ENCODE assay signal across 15 cellular contexts in genomic region chr7:29265208-29265923, GRCh38.
DNase-seq lines count a peak whose midpoint lies in the region; ATAC-seq, FAIRE-seq and TF ChIP-seq lines count a peak whose summit lies in the region.
"Had no signal": no experiment of that assay in that cellular context is flagged by ENCODE, and none has a peak within 500 bp of the region (broad histone marks: within the 10 kb centered on the region; RNA-seq: fewer than 3 reads in every experiment).

No MANE protein-coding gene starts in this region.

- in situ Hi-C loops in mammary epithelial cell (cut with MboI; ENCODE audit: low sequenced_read_pairs in 2 of 2), result no loop called here

- H3K9me3 ChIP-seq in mammary epithelial cell (replicated peaks; ENCODE audit: insufficient read depth, low read length), result no peaks in the 10 kb centered on the region
- no peaks in the 10 kb centered on the region for H3K9me3 ChIP-seq in lower lobe of right lung
- H3K9me3 ChIP-seq: tibial artery had no signal

- WGBS in mammary epithelial cell (ENCODE audit: low coverage, missing lambda C conversion rate), result 84% methylated on average over 6 of the region's 6 CpGs

- no peak overlapping the region for H3K4me2 ChIP-seq in mammary epithelial cell (ENCODE audit: insufficient read depth, low read depth, low read length)

- H2AFZ ChIP-seq in mammary epithelial cell (ENCODE audit: low read depth, low read length), result no peak overlapping the region

- H3K4me1 ChIP-seq in mammary epithelial cell (ENCODE audit: insufficient read depth, low read length), result peaks cover 2% of the 10 kb centered on the region
- peaks cover 5% of the 10 kb centered on the region for H3K4me1 ChIP-seq in lower lobe of right lung
- H3K4me1 ChIP-seq: tibial artery had no signal

- no peaks in the 10 kb centered on the region for H4K20me1 ChIP-seq in mammary epithelial cell (ENCODE audit: insufficient read depth, low read length)

- BruUV-seq in mammary epithelial cell (replicated peaks; lab: Mats Ljungman, UMichigan), result no TSS peak

- no peak for TF ChIP-seq POLR2A in GM12892 (IDR thresholded peaks at IDR 0.05; ENCODE audit: low read depth, low read length)

- CTCF ChIA-PET in mammary epithelial cell (lab: Charles Lee; ENCODE audit: low non-redundant PET), result interaction anchor here (0.6 kb wide), 1 partner anchor 308 kb away, joined by 3 read pairs; no protein-coding TSS in a partner anchor

- no peak for FAIRE-seq in GM12892 (lab: Jason Lieb, UNC)
- FAIRE-seq: TTC549 had no signal

- H3K27ac ChIP-seq in mammary epithelial cell (ENCODE audit: insufficient read depth, low read depth, low read length), result no peak overlapping the region
- no peak overlapping the region for H3K27ac ChIP-seq in lower lobe of right lung
- H3K27ac ChIP-seq: tibial artery had no signal

- no peaks in the 10 kb centered on the region for H3K79me2 ChIP-seq in mammary epithelial cell (ENCODE audit: insufficient read depth, low read length)

- H3K9ac ChIP-seq in mammary epithelial cell (ENCODE audit: insufficient read depth, low read length), result no peak overlapping the region

- intact Hi-C loops in mammary epithelial cell (cut with micrococcal nuclease) (no loop called here), lower lobe of right lung (cut with DNase I) (no loop called here)

- ATAC-seq in lower lobe of right lung (peak; percentile 29 to 72), HG03025 (IDR thresholded peaks at IDR 0.05; ENCODE audit: low FRiP score, unreplicated experiment) (no peak), HG02763 (IDR thresholded peaks at IDR 0.05; ENCODE audit: unreplicated experiment) (no peak)

- dilution Hi-C loops in mammary epithelial cell (cut with HindIII; ENCODE audit: low sequenced_read_pairs), result no loop called here

- H3K27me3 ChIP-seq in mammary epithelial cell (ENCODE audit: insufficient read depth, low read length) (peaks cover 2% of the 10 kb centered on the region), lower lobe of right lung (ENCODE audit: low read depth) (no peaks in the 10 kb centered on the region)
- H3K27me3 ChIP-seq: tibial artery had no signal

- H3K36me3 ChIP-seq in mammary epithelial cell (ENCODE audit: insufficient read depth, low read length), result no peaks in the 10 kb centered on the region
- H3K36me3 ChIP-seq in lower lobe of right lung, result no peaks in the 10 kb centered on the region
- H3K36me3 ChIP-seq: tibial artery had no signal

- TF ChIP-seq CTCF in mammary epithelial cell (conservative IDR thresholded peaks at IDR 0.05 in 1 of 2, IDR thresholded peaks at IDR 0.05 in 1 of 2; ENCODE audit: extremely low read depth in 1 of 2, insufficient read depth in 1 of 2, low read depth in 1 of 2, low read length in 2 of 2) (no peak), lower lobe of right lung (IDR thresholded peaks at IDR 0.05) (no peak)

- peak; percentile 84 for DNase-seq in Daoy (ENCODE audit: low read depth)
- peak; percentile 34 for DNase-seq in HT1080 (ENCODE audit: low read depth)
- DNase-seq in mammary epithelial cell, result peak; percentile 28
- DNase-seq in lower lobe of right lung, result no peak
- no peak for DNase-seq in retina
- no peak for DNase-seq in GM12892 (ENCODE audit: insufficient read length)
- DNase-seq: activated naive CD4-positive, alpha-beta T cell treated with Interleukin-2 at 50 U/mL for 16 hours; erythroblast; IMR-90; NCI-H774; stimulated activated CD4-positive, alpha-beta T cell treated with anti-CD3 and anti-CD28 coated beads, Interleukin-4, amount 100 ng/mL, for 1 hour had no signal

- H3K4me3 ChIP-seq in mammary epithelial cell (replicated peaks in 1 of 3; ENCODE audit: insufficient read depth in 1 of 3, low read depth in 2 of 3, low read length in 3 of 3), result no peak overlapping the region
- no peak overlapping the region for H3K4me3 ChIP-seq in lower lobe of right lung
- H3K4me3 ChIP-seq: tibial artery had no signal

Comparison
In these comparisons a context has a peak if more than half of its experiments do, and no peak if none do; other contexts are left out.
1. DNase-seq: peak in Daoy (single experiment), HT1080 (single experiment) and mammary epithelial cell (single experiment); none in lower lobe of right lung (single experiment), retina (single experiment) and GM12892 (single experiment).
2. ATAC-seq: peak in lower lobe of right lung (2 of 2); none in HG03025 (single experiment) and HG02763 (single experiment).